In genomic region chr13:26219726-26220125, GRCh38 we compare ENCODE assay signal across 2 cellular contexts.
TF ChIP-seq lines count a peak whose summit lies in the region.

No MANE protein-coding gene starts in this region.

TF ChIP-seq in IMR-90, 13 proteins besides CTCF, POLR2A, EP300 and RAD21:
- no peak for TF ChIP-seq BHLHE40 (IDR thresholded peaks at IDR 0.05; ENCODE audit: low read depth, low read length)
- TF ChIP-seq RFX5 (IDR thresholded peaks at IDR 0.05; ENCODE audit: low read depth, low read length): no peak
- no peak for TF ChIP-seq ELK1 (IDR thresholded peaks at IDR 0.05; ENCODE audit: borderline replicate concordance, low read depth, low read length)
- TF ChIP-seq, protein P1, sequence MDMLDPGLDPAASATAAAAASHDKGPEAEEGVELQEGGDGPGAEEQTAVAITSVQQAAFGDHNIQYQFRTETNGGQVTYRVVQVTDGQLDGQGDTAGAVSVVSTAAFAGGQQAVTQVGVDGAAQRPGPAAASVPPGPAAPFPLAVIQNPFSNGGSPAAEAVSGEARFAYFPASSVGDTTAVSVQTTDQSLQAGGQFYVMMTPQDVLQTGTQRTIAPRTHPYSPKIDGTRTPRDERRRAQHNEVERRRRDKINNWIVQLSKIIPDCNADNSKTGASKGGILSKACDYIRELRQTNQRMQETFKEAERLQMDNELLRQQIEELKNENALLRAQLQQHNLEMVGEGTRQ (IDR thresholded peaks at IDR 0.05; ENCODE audit: low read depth, low read length): no peak
- no peak for TF ChIP-seq RCOR1 (IDR thresholded peaks at IDR 0.05; ENCODE audit: insufficient replicate concordance, low read length)
- no peak for TF ChIP-seq MXI1 (IDR thresholded peaks at IDR 0.05; ENCODE audit: borderline replicate concordance, low read depth, low read length)
- TF ChIP-seq FOS (IDR thresholded peaks at IDR 0.05; ENCODE audit: low read depth, low read length): no peak
- no peak for TF ChIP-seq MAZ (IDR thresholded peaks at IDR 0.05; ENCODE audit: borderline replicate concordance, low read depth, low read length)
- TF ChIP-seq CEBPB (IDR thresholded peaks at IDR 0.05; ENCODE audit: low read depth, low read length): no peak
- no peak for TF ChIP-seq MAFK (IDR thresholded peaks at IDR 0.05; ENCODE audit: low read depth, low read length)
- no peak for TF ChIP-seq NFE2L2 (IDR thresholded peaks at IDR 0.05; ENCODE audit: low read depth, low read length)
- TF ChIP-seq SMC3 (IDR thresholded peaks at IDR 0.05; ENCODE audit: low read depth, low read length): no peak
- no peak for TF ChIP-seq CHD1 (IDR thresholded peaks at IDR 0.05; ENCODE audit: low read depth, low read length)

TF ChIP-seq in GM12878, 131 proteins besides CTCF, POLR2A, EP300 and RAD21:
- TF ChIP-seq CEBPB (IDR thresholded peaks at IDR 0.05; ENCODE audit: borderline replicate concordance in 1 of 2, low read depth in 2 of 2, low read length in 2 of 2) (no peak), SMARCA5 (IDR thresholded peaks at IDR 0.05) (no peak), YY1 (IDR thresholded peaks at IDR 0.05; ENCODE audit: low read depth, low read length) (no peak), ATF3 (IDR thresholded peaks at IDR 0.05; ENCODE audit: borderline replicate concordance, extremely low read depth, low read depth, low read length) (no peak), ASH2L (IDR thresholded peaks at IDR 0.05; ENCODE audit: borderline replicate concordance, low read depth) (no peak), IKZF2 (IDR thresholded peaks at IDR 0.05) (no peak), ZBED1 (IDR thresholded peaks at IDR 0.05; ENCODE audit: borderline replicate concordance) (no peak), RELB (IDR thresholded peaks at IDR 0.05; ENCODE audit: low read depth) (no peak), SPI1 (IDR thresholded peaks at IDR 0.05; ENCODE audit: borderline replicate concordance, insufficient read depth, low read depth, low read length) (no peak), ZNF217 (IDR thresholded peaks at IDR 0.05) (no peak), RBBP5 (conservative IDR thresholded peaks at IDR 0.05) (no peak), HDGF (IDR thresholded peaks at IDR 0.05) (no peak), HSF1 (IDR thresholded peaks at IDR 0.05; ENCODE audit: low read depth, low read length) (no peak), SMC3 (IDR thresholded peaks at IDR 0.05; ENCODE audit: borderline replicate concordance, low read length) (no peak)
- TF ChIP-seq, protein P2, sequence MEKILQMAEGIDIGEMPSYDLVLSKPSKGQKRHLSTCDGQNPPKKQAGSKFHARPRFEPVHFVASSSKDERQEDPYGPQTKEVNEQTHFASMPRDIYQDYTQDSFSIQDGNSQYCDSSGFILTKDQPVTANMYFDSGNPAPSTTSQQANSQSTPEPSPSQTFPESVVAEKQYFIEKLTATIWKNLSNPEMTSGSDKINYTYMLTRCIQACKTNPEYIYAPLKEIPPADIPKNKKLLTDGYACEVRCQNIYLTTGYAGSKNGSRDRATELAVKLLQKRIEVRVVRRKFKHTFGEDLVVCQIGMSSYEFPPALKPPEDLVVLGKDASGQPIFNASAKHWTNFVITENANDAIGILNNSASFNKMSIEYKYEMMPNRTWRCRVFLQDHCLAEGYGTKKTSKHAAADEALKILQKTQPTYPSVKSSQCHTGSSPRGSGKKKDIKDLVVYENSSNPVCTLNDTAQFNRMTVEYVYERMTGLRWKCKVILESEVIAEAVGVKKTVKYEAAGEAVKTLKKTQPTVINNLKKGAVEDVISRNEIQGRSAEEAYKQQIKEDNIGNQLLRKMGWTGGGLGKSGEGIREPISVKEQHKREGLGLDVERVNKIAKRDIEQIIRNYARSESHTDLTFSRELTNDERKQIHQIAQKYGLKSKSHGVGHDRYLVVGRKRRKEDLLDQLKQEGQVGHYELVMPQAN (conservative IDR thresholded peaks at IDR 0.05): no peak
- TF ChIP-seq, protein P3, sequence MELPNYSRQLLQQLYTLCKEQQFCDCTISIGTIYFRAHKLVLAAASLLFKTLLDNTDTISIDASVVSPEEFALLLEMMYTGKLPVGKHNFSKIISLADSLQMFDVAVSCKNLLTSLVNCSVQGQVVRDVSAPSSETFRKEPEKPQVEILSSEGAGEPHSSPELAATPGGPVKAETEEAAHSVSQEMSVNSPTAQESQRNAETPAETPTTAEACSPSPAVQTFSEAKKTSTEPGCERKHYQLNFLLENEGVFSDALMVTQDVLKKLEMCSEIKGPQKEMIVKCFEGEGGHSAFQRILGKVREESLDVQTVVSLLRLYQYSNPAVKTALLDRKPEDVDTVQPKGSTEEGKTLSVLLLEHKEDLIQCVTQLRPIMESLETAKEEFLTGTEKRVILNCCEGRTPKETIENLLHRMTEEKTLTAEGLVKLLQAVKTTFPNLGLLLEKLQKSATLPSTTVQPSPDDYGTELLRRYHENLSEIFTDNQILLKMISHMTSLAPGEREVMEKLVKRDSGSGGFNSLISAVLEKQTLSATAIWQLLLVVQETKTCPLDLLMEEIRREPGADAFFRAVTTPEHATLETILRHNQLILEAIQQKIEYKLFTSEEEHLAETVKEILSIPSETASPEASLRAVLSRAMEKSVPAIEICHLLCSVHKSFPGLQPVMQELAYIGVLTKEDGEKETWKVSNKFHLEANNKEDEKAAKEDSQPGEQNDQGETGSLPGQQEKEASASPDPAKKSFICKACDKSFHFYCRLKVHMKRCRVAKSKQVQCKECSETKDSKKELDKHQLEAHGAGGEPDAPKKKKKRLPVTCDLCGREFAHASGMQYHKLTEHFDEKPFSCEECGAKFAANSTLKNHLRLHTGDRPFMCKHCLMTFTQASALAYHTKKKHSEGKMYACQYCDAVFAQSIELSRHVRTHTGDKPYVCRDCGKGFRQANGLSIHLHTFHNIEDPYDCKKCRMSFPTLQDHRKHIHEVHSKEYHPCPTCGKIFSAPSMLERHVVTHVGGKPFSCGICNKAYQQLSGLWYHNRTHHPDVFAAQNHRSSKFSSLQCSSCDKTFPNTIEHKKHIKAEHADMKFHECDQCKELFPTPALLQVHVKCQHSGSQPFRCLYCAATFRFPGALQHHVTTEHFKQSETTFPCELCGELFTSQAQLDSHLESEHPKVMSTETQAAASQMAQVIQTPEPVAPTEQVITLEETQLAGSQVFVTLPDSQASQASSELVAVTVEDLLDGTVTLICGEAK (IDR thresholded peaks at IDR 0.05; ENCODE audit: borderline replicate concordance): no peak
- TF ChIP-seq, protein P4, sequence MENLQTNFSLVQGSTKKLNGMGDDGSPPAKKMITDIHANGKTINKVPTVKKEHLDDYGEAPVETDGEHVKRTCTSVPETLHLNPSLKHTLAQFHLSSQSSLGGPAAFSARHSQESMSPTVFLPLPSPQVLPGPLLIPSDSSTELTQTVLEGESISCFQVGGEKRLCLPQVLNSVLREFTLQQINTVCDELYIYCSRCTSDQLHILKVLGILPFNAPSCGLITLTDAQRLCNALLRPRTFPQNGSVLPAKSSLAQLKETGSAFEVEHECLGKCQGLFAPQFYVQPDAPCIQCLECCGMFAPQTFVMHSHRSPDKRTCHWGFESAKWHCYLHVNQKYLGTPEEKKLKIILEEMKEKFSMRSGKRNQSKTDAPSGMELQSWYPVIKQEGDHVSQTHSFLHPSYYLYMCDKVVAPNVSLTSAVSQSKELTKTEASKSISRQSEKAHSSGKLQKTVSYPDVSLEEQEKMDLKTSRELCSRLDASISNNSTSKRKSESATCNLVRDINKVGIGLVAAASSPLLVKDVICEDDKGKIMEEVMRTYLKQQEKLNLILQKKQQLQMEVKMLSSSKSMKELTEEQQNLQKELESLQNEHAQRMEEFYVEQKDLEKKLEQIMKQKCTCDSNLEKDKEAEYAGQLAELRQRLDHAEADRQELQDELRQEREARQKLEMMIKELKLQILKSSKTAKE (IDR thresholded peaks at IDR 0.05; ENCODE audit: low read depth, poor library complexity, severe bottlenecking): no peak
